8 cellular contexts compared by ENCODE assay signal in the genomic region with DNA sequence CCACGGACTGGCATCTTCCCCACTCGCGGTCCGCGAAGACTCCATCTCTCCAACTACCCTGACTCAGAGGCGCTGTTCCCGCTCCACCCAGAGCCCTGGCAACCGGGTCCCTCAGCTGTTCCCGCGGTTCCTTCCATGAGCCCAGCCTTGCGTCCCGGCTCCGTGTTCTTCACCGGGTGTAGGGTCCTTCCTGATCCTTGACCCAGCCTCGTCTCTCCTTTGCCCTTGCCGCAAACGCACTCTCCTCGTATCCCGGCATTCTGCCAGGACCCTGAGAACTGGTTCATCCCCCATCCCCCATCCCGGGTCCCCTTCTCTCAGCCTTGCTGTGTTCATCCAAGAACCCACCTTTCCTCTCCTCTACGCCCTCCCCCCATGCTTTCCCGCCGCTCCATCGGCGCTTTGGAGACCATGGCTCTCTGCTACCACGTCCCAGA. TPM values are rescaled to one million over a fixed set of nuclear protein-coding genes. Genes with fewer than 3 reads are reported as not detected.
DNase-seq lines count a peak whose midpoint lies in the region; ATAC-seq and TF ChIP-seq lines count a peak whose summit lies in the region.

No MANE protein-coding gene starts in this region.

- CTCF ChIA-PET in BJ (lab: Yijun Ruan, JAX), result interaction anchor here (1.4 to 6.6 kb wide), 4 partner anchors 20 to 128 kb away, joined by 5 to 45 read pairs (median 7); partner anchors contain the start of gene ICAM1

- H3K27ac ChIP-seq in HUES48 (ENCODE audit: low read depth, low read length), result no peak overlapping the region

- intact Hi-C loops in activated T-helper 2 cell treated with anti-CD3 and anti-CD28 coated beads, Interferon-gamma antibody, Interleukin-2, Interleukin-4, amounts not matched to agents 10 μg/mL and 5 μg/mL and 100 μg/mL, durations not matched to agents 14 hours and 24 hours and 36 hours (cut with micrococcal nuclease), result loop anchor here (10.0 kb wide), 1 partner anchor 364 kb away; the partner anchor contains the start of gene ILF3

- peaks cover 52% of the 10 kb centered on the region for H3K27me3 Mint-ChIP-seq in activated T-helper 2 cell treated with anti-CD3 and anti-CD28 coated beads, Interferon-gamma antibody, Interleukin-2, Interleukin-4, amounts not matched to agents 10 μg/mL and 5 μg/mL and 100 μg/mL, durations not matched to agents 14 hours and 24 hours and 36 hours (ENCODE audit: low read depth)
- peaks cover 25% of the 10 kb centered on the region for H3K27me3 Mint-ChIP-seq in memory B cell

- no peaks in the 10 kb centered on the region for H3K9me3 Mint-ChIP-seq in activated T-helper 2 cell treated with anti-CD3 and anti-CD28 coated beads, Interferon-gamma antibody, Interleukin-2, Interleukin-4, amounts not matched to agents 10 μg/mL and 5 μg/mL and 100 μg/mL, durations not matched to agents 14 hours and 24 hours and 36 hours
- H3K9me3 Mint-ChIP-seq in memory B cell, result no peaks in the 10 kb centered on the region

- peak overlapping the region; percentile 68 for H3K27ac Mint-ChIP-seq in activated T-helper 2 cell treated with anti-CD3 and anti-CD28 coated beads, Interferon-gamma antibody, Interleukin-2, Interleukin-4, amounts not matched to agents 10 μg/mL and 5 μg/mL and 100 μg/mL, durations not matched to agents 14 hours and 24 hours and 36 hours
- peak overlapping the region; percentile 85 for H3K27ac Mint-ChIP-seq in memory B cell

- TF ChIP-seq CTCF in BJ (IDR thresholded peaks at IDR 0.05; ENCODE audit: insufficient read depth, low read depth, low read length), result no peak

- H3K9ac ChIP-seq in HUES48 (ENCODE audit: low read depth, low read length), result no peak overlapping the region

- H3K36me3 Mint-ChIP-seq in activated T-helper 2 cell treated with anti-CD3 and anti-CD28 coated beads, Interferon-gamma antibody, Interleukin-2, Interleukin-4, amounts not matched to agents 10 μg/mL and 5 μg/mL and 100 μg/mL, durations not matched to agents 14 hours and 24 hours and 36 hours (ENCODE audit: low read depth), result peaks cover 18% of the 10 kb centered on the region
- H3K36me3 Mint-ChIP-seq in memory B cell, result no peaks in the 10 kb centered on the region

- no peaks in the 10 kb centered on the region for H3K9me3 ChIP-seq in HUES48 (ENCODE audit: control insufficient read depth, insufficient read depth, low read length)

- H3K4me1 Mint-ChIP-seq in activated T-helper 2 cell treated with anti-CD3 and anti-CD28 coated beads, Interferon-gamma antibody, Interleukin-2, Interleukin-4, amounts not matched to agents 10 μg/mL and 5 μg/mL and 100 μg/mL, durations not matched to agents 14 hours and 24 hours and 36 hours (ENCODE audit: low read depth), result peaks cover 65% of the 10 kb centered on the region
- peaks cover 36% of the 10 kb centered on the region for H3K4me1 Mint-ChIP-seq in memory B cell

- ATAC-seq in memory B cell (ENCODE audit: low read depth), result no peak

- peak overlapping the region; percentile 79 for H3K4me3 Mint-ChIP-seq in activated T-helper 2 cell treated with anti-CD3 and anti-CD28 coated beads, Interferon-gamma antibody, Interleukin-2, Interleukin-4, amounts not matched to agents 10 μg/mL and 5 μg/mL and 100 μg/mL, durations not matched to agents 14 hours and 24 hours and 36 hours (ENCODE audit: low read depth)
- peak overlapping the region; percentile 81 for H3K4me3 Mint-ChIP-seq in memory B cell

- H3K4me1 ChIP-seq in HUES48 (ENCODE audit: control insufficient read depth, insufficient read depth, low read length), result peaks cover 19% of the 10 kb centered on the region; the same call in 1 of the 2 replicates

- peak overlapping the region; percentile 55 for H3K4me3 ChIP-seq in BJ (ENCODE audit: low read depth, low read length)
- peak overlapping the region; percentile 61 for H3K4me3 ChIP-seq in HUES48 (ENCODE audit: low read depth, low read length)

- POLR2A ChIA-PET in BJ (lab: Charles Lee), result interaction anchor here (0.6 kb wide), 1 partner anchor 21 kb away, joined by 4 read pairs; no protein-coding TSS in a partner anchor

- peaks cover 3% of the 10 kb centered on the region for H3K36me3 ChIP-seq in BJ (ENCODE audit: control insufficient read depth, insufficient read depth, low read length)
- H3K36me3 ChIP-seq in HUES48 (ENCODE audit: control insufficient read depth, insufficient read depth, low read length), result 0 out of 2 replicates have a peak, but pooled peaks cover under 1% of the 10 kb centered on the region

- DNase-seq in BJ (ENCODE audit: low read depth) (no peak), memory B cell (ENCODE audit: low spot score in 2 of 2) (peak; percentile 29 to 46), D341Med (ENCODE audit: low spot score) (no peak), LoVo (ENCODE audit: low spot score) (no peak)
- no peak for DNase-seq in activated T-helper 2 cell treated with anti-CD3 and anti-CD28 coated beads, Interferon-gamma antibody, Interleukin-2, Interleukin-4, amounts not matched to agents 10 μg/mL and 5 μg/mL and 100 μg/mL, durations not matched to agents 14 hours and 24 hours and 36 hours (ENCODE audit: low spot score)
- DNase-seq in stimulated activated CD4-positive, alpha-beta T cell treated with anti-CD3 and anti-CD28 coated beads, Interleukin-2, amount 100 ng/mL, for 24 hours, result no peak
- DNase-seq in stimulated activated CD4-positive, alpha-beta T cell treated with anti-CD3 and anti-CD28 coated beads, Interleukin-4, amount 100 ng/mL, for 4 hours, result no peak

- H3K27me3 ChIP-seq in BJ (ENCODE audit: control insufficient read depth, insufficient read depth, low read length), result peaks cover 10% of the 10 kb centered on the region
- peaks cover 94% of the 10 kb centered on the region for H3K27me3 ChIP-seq in HUES48 (ENCODE audit: control insufficient read depth, insufficient read depth, low read length)

RNA-seq across cellular contexts. Expression of gene ICAM5, which starts 0.7 kb away (rescaled TPM):
- polyA plus RNA-seq in BJ (2011; rRNA removed), result 6.7 and 9.2 TPM in 2 replicates
- 1.8 and 1.9 TPM in 2 replicates for polyA minus RNA-seq in BJ (2011; rRNA and poly(A)+ RNA removed)
- total RNA-seq in activated T-helper 2 cell treated with anti-CD3 and anti-CD28 coated beads, Interferon-gamma antibody, Interleukin-2, Interleukin-4, amounts not matched to agents 10 μg/mL and 5 μg/mL and 100 μg/mL, durations not matched to agents 14 hours and 24 hours and 36 hours, result 2.6 and 3.5 TPM in 2 replicates

RNA-seq across cellular contexts. Expression of gene ICAM4, which starts 3.7 kb away (rescaled TPM):
- polyA plus RNA-seq in BJ (2011; rRNA removed), result 1.1 and 1.5 TPM in 2 replicates
- polyA minus RNA-seq in BJ (2011; rRNA and poly(A)+ RNA removed), result 0.24 and 0.46 TPM in 2 replicates
- 1.4 and 1.6 TPM in 2 replicates for total RNA-seq in activated T-helper 2 cell treated with anti-CD3 and anti-CD28 coated beads, Interferon-gamma antibody, Interleukin-2, Interleukin-4, amounts not matched to agents 10 μg/mL and 5 μg/mL and 100 μg/mL, durations not matched to agents 14 hours and 24 hours and 36 hours

RNA-seq across cellular contexts. Expression of gene ZGLP1, which starts 19.2 kb away (rescaled TPM):
- polyA plus RNA-seq in BJ (2011; rRNA removed), result 1.2 TPM in 2 replicates
- polyA minus RNA-seq in BJ (2011; rRNA and poly(A)+ RNA removed), result 1.1 TPM in 1 of 2 replicates, not detected in the other
- total RNA-seq in activated T-helper 2 cell treated with anti-CD3 and anti-CD28 coated beads, Interferon-gamma antibody, Interleukin-2, Interleukin-4, amounts not matched to agents 10 μg/mL and 5 μg/mL and 100 μg/mL, durations not matched to agents 14 hours and 24 hours and 36 hours, result 3.2 and 3.5 TPM in 2 replicates

RNA-seq across cellular contexts. Expression of gene ICAM1, which starts 19.5 kb away (rescaled TPM):
- 42.5 and 55.9 TPM in 2 replicates for polyA plus RNA-seq in BJ (2011; rRNA removed)
- 31.9 and 34.6 TPM in 2 replicates for polyA minus RNA-seq in BJ (2011; rRNA and poly(A)+ RNA removed)
- total RNA-seq in activated T-helper 2 cell treated with anti-CD3 and anti-CD28 coated beads, Interferon-gamma antibody, Interleukin-2, Interleukin-4, amounts not matched to agents 10 μg/mL and 5 μg/mL and 100 μg/mL, durations not matched to agents 14 hours and 24 hours and 36 hours, result 75.3 and 75.7 TPM in 2 replicates

RNA-seq across cellular contexts. Expression of gene FDX2, which starts 25.4 kb away (rescaled TPM):
- 25.6 and 40.1 TPM in 2 replicates for polyA plus RNA-seq in BJ (2011; rRNA removed)
- polyA minus RNA-seq in BJ (2011; rRNA and poly(A)+ RNA removed), result 12.8 and 20.1 TPM in 2 replicates
- 16.8 and 18.0 TPM in 2 replicates for total RNA-seq in activated T-helper 2 cell treated with anti-CD3 and anti-CD28 coated beads, Interferon-gamma antibody, Interleukin-2, Interleukin-4, amounts not matched to agents 10 μg/mL and 5 μg/mL and 100 μg/mL, durations not matched to agents 14 hours and 24 hours and 36 hours

Comparison
In these comparisons a context has a peak if more than half of its experiments do, and no peak if none do; other contexts are left out.
1. DNase-seq: peak in memory B cell (2 of 2); none in BJ (single experiment), activated T-helper 2 cell treated with anti-CD3 and anti-CD28 coated beads, Interferon-gamma antibody, Interleukin-2, Interleukin-4, amounts not matched to agents 10 μg/mL and 5 μg/mL and 100 μg/mL, durations not matched to agents 14 hours and 24 hours and 36 hours (single experiment), D341Med (single experiment), stimulated activated CD4-positive, alpha-beta T cell treated with anti-CD3 and anti-CD28 coated beads, Interleukin-2, amount 100 ng/mL, for 24 hours (0 of 2), LoVo (single experiment) and stimulated activated CD4-positive, alpha-beta T cell treated with anti-CD3 and anti-CD28 coated beads, Interleukin-4, amount 100 ng/mL, for 4 hours (0 of 2).